In the genomic region with DNA sequence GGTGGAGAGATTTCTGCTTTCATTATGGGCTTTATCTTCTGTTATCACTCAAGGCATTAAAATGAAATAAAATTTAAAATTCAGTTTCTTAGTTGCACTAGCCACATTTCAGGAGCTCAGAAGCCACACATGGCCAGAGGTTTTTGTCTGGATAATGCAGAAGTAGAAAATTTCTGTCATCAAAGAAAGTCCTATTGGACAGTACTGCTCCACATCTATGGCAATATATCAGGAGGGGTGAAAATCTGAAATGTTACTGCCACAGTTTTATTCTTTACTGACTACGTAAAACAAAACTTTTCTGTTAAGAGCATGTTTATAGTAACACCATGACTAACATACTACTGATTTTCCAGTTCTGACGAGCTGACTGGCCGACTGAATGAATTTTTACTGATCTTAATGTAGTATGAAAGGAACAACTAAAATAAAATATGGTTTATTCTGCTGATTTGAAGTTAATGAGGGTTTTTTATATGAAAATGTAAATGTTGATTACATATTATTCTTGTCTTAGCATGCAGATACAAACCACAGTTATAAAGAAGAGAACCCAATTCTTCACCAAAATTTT, we compare ENCODE assay signal across 35 cellular contexts.
DNase-seq lines count a peak whose midpoint lies in the region; ATAC-seq, FAIRE-seq and TF ChIP-seq lines count a peak whose summit lies in the region.
"Had no signal": no experiment of that assay in that cellular context is flagged by ENCODE, and none has a peak within 500 bp of the region (broad histone marks: within the 10 kb centered on the region; RNA-seq: fewer than 3 reads in every experiment).

No MANE protein-coding gene starts in this region.

- FAIRE-seq in TTC549 (lab: Jason Lieb, UNC), result peak; percentile 51

- TF ChIP-seq CTCF in fibroblast of pulmonary artery (IDR thresholded peaks at IDR 0.05; ENCODE audit: low read length, missing control alignments), result no peak

- DNase-seq in H4 (ENCODE audit: low spot score), result peak; percentile 14
- DNase-seq in fibroblast of pulmonary artery (ENCODE audit: low read depth), result peak; percentile 17
- DNase-seq in mesenteric fat pad (ENCODE audit: low spot score), result no peak
- DNase-seq in NCI-H526 (lab: John Stamatoyannopoulos, UW), result no peak
- DNase-seq in activated gamma-delta T cell treated with Interleukin-2 at 50 U/mL for 16 hours, result no peak
- DNase-seq: activated CD4-positive, alpha-beta T cell treated with anti-CD3 and anti-CD28 coated beads, Interleukin-2, amount 10 ng/mL, durations not matched to agents 24 days and 14 days; activated effector memory CD4-positive, alpha-beta T cell treated with Interleukin-2 at 50 U/mL for 16 hours; activated naive CD8-positive, alpha-beta T cell treated with anti-CD3 and anti-CD28 coated beads for 36 hours; activated T-cell treated with anti-CD3 and anti-CD28 coated beads, Interleukin-2, amount 50 U/mL, for 1 hour; Caco-2; cortex of kidney; effector memory CD8-positive, alpha-beta T cell; erythroblast; foreskin melanocyte; GDM1; heart right ventricle; lower lobe of right lung; naive thymus-derived CD8-positive, alpha-beta T cell; NCI-H1417 treated with DMSO at 0.1 percent for 48 hours; NCI-H2029 treated with DMSO at 0.1 percent for 48 hours; NCI-H526 treated with DMSO at 0.1 percent for 48 hours; nucleus accumbens; Peyer's patch; right lobe of liver; SHP77 treated with DMSO at 0.1 percent for 48 hours; stimulated activated CD4-positive, alpha-beta T cell treated with anti-CD3 and anti-CD28 coated beads, Interleukin-12 subunit alpha, Interleukin-12 subunit beta, amount 100 ng/mL, for 4 hours; stimulated activated CD4-positive, alpha-beta T cell treated with anti-CD3 and anti-CD28 coated beads, Interleukin-4, amount 100 ng/mL, for 1 hour; T-helper 9 cell; thyroid gland; WERI-Rb-1 had no signal

- H3K4me3 ChIP-seq in fibroblast of pulmonary artery (replicated peaks; ENCODE audit: low read depth, low read length), result peak overlapping the region; percentile 17
- H3K4me3 ChIP-seq: ascending aorta, heart right ventricle, lower lobe of right lung, Peyer's patch, prostate gland, right lobe of liver, thyroid gland, vagina had no signal

- no peak for ATAC-seq in GM18520 (IDR thresholded peaks at IDR 0.05; ENCODE audit: unreplicated experiment)
- ATAC-seq: effector memory CD8-positive, alpha-beta T cell; heart right ventricle; lower lobe of right lung; naive thymus-derived CD8-positive, alpha-beta T cell had no signal

Comparison
In these comparisons a context has a peak if more than half of its experiments do, and no peak if none do; other contexts are left out.
1. DNase-seq: peak in H4 (single experiment) and fibroblast of pulmonary artery (single experiment); none in mesenteric fat pad (single experiment), NCI-H526 (0 of 2) and activated gamma-delta T cell treated with Interleukin-2 at 50 U/mL for 16 hours (single experiment).